In genomic region chr11:17015639-17016125, GRCh38 we compare ENCODE assay signal across 10 cellular contexts. TPM values are rescaled to one million over a fixed set of nuclear protein-coding genes. Genes with fewer than 3 reads are reported as not detected.
DNase-seq lines count a peak whose midpoint lies in the region; ATAC-seq, FAIRE-seq and TF ChIP-seq lines count a peak whose summit lies in the region.
"Had no signal": no experiment of that assay in that cellular context is flagged by ENCODE, and none has a peak within 500 bp of the region (broad histone marks: within the 10 kb centered on the region; RNA-seq: fewer than 3 reads in every experiment).

No MANE protein-coding gene starts in this region.

- H3K9me2 ChIP-seq in HCT116 (ENCODE audit: insufficient read depth) = no peaks in the 10 kb centered on the region

- FAIRE-seq in H1 (lab: Jason Lieb, UNC) = no peak

- WGBS in H1 (ENCODE audit: extremely low coverage in 1 of 2, insufficient coverage in 1 of 2, insufficient read length in 1 of 2, insufficient replicate concordance in 2 of 2, low coverage in 1 of 2, low lambda C conversion rate in 2 of 2, missing lambda C conversion rate in 1 of 2), 2 experiments = 93% methylated on average over 16 of the region's 16 CpGs; no CpG with 5 or more reads in 1 of the 2 experiments

- no peak overlapping the region for H2BK12ac ChIP-seq in H1 (ENCODE audit: low read depth, low read length)

- TF ChIP-seq POLR2A in HCT116 (IDR thresholded peaks at IDR 0.05; ENCODE audit: borderline replicate concordance, extremely low read depth, insufficient read depth, insufficient read length) (no peak), H1 (IDR thresholded peaks at IDR 0.05; ENCODE audit: control extremely low read depth in 1 of 2, low read depth in 2 of 2, low read length in 2 of 2) (no peak)

- H2BK120ac ChIP-seq in H1 (replicated peaks; ENCODE audit: low read depth, low read length) = no peak overlapping the region

- H3K4me3 ChIP-seq in HCT116 (replicated peaks in 1 of 2; ENCODE audit: low read depth in 1 of 2, low read length in 2 of 2) = peak overlapping the region in 1 of 2 experiments; percentile 69; a peak in 2 of 4 replicates
- peak overlapping the region in 1 of 4 experiments; percentile 74; a peak in 2 of 8 replicates for H3K4me3 ChIP-seq in H1 (ENCODE audit: extremely low read depth in 1 of 4, insufficient read depth in 2 of 4, low read depth in 3 of 4, low read length in 4 of 4)

- no peak overlapping the region for H2AFZ ChIP-seq in HCT116 (ENCODE audit: low read depth, low read length, poor library complexity, severe bottlenecking)
- no peak overlapping the region for H2AFZ ChIP-seq in H1 (ENCODE audit: low read length)

- no peaks in the 10 kb centered on the region for H3K9me3 ChIP-seq in CD4-positive, alpha-beta T cell (ENCODE audit: control insufficient read depth, low read length)
- H3K9me3 ChIP-seq in HCT116 (ENCODE audit: control insufficient read depth in 1 of 2, insufficient read depth in 1 of 2, low read depth in 1 of 2, low read length in 2 of 2) (no peaks in the 10 kb centered on the region), H1 (ENCODE audit: insufficient read depth in 2 of 2, low read depth in 1 of 2, low read length in 1 of 2) (no peaks in the 10 kb centered on the region)
- H3K9me3 ChIP-seq: neutrophil had no signal

- peaks cover 4% of the 10 kb centered on the region for H3K36me3 Mint-ChIP-seq in CD4-positive, alpha-beta T cell (ENCODE audit: low read depth)
- H3K36me3 Mint-ChIP-seq in nephron progenitor cell (ENCODE audit: low read depth) = no peaks in the 10 kb centered on the region

- H3K4me3 Mint-ChIP-seq in CD4-positive, alpha-beta T cell = peak overlapping the region; percentile 55
- peak overlapping the region; percentile 44 for H3K4me3 Mint-ChIP-seq in nephron progenitor cell

- no peak overlapping the region for H3K18ac ChIP-seq in H1 (ENCODE audit: extremely low read depth, low read length)

- H4K91ac ChIP-seq in H1 (replicated peaks; ENCODE audit: insufficient read length, low read length) = no peak overlapping the region

- H2BK5ac ChIP-seq in H1 (ENCODE audit: low read depth, low read length) = no peak overlapping the region

- ATAC-seq in CD4-positive, alpha-beta T cell (ENCODE audit: poor library complexity) = no peak
- ATAC-seq in HCT116 (no peak), GM21723 (IDR thresholded peaks at IDR 0.05; ENCODE audit: unreplicated experiment) (no peak)

- H3K27me3 ChIP-seq in CD4-positive, alpha-beta T cell (ENCODE audit: control insufficient read depth, insufficient read depth, low read length) = peaks cover 24% of the 10 kb centered on the region
- H3K27me3 ChIP-seq in HCT116 (ENCODE audit: insufficient read depth, low read length) (no peaks in the 10 kb centered on the region), H1 (replicated peaks in 1 of 4; ENCODE audit: control insufficient read depth in 3 of 4, extremely low read depth in 1 of 4, insufficient read depth in 3 of 4, low read length in 3 of 4) (peaks cover 0 to 3% (median 1%) of the 10 kb centered on the region in 4 experiments; a peak in 3 of 7 replicates)

- H3K4me2 ChIP-seq in HCT116 (ENCODE audit: low read length) = peak overlapping the region; percentile 97
- peak overlapping the region; percentile 92 to 98; a peak in 3 of 4 replicates for H3K4me2 ChIP-seq in H1 (ENCODE audit: insufficient read depth in 1 of 2, low read depth in 2 of 2, low read length in 2 of 2)

- peaks cover 6% of the 10 kb centered on the region for H3K79me1 ChIP-seq in H1 (ENCODE audit: low read depth, low read length)

- H3K79me2 ChIP-seq in HCT116 (ENCODE audit: insufficient read depth, low read length) (no peaks in the 10 kb centered on the region), H1 (ENCODE audit: control insufficient read depth in 1 of 2, insufficient read depth in 2 of 2, low read length in 2 of 2) (peaks cover 0 to 9% of the 10 kb centered on the region in 2 experiments; a peak in 2 of 4 replicates)

- BruUV-seq in HCT116 (replicated peaks; lab: Mats Ljungman, UMichigan) = no TSS peak

- no peak overlapping the region for H3K27ac ChIP-seq in CD4-positive, alpha-beta T cell (ENCODE audit: low read depth, low read length)
- H3K27ac ChIP-seq in HCT116 (ENCODE audit: low read depth, low read length) = no peak overlapping the region
- H3K27ac ChIP-seq in H1 (ENCODE audit: low read depth, low read length) = no peak overlapping the region
- no peak overlapping the region for H3K27ac ChIP-seq in caudate nucleus (ENCODE audit: low read depth, low read length)
- H3K27ac ChIP-seq: neutrophil had no signal

- peaks cover 8% of the 10 kb centered on the region for H3K4me1 Mint-ChIP-seq in CD4-positive, alpha-beta T cell (ENCODE audit: low read depth)
- peaks cover 8% of the 10 kb centered on the region for H3K4me1 Mint-ChIP-seq in nephron progenitor cell

- no peak overlapping the region for H3K56ac ChIP-seq in H1 (replicated peaks; ENCODE audit: insufficient read length, low read depth, low read length)

- DNase-seq in CD4-positive, alpha-beta T cell = no peak
- DNase-seq in HCT116 (ENCODE audit: low read depth, low spot score) = no peak
- no peak for DNase-seq in H1 (ENCODE audit: low read depth in 1 of 2, low spot score in 2 of 2)
- DNase-seq in nephron progenitor cell = peak; percentile 8
- no peak for DNase-seq in caudate nucleus (lab: John Stamatoyannopoulos, UW)
- DNase-seq in HEK293T (ENCODE audit: extremely low spot score) = no peak
- DNase-seq: aorta, DMS153 had no signal

- H2BK20ac ChIP-seq in H1 (ENCODE audit: low read length) = no peak overlapping the region

- TF ChIP-seq RAD21 in HCT116 (IDR thresholded peaks at IDR 0.05; ENCODE audit: low read depth) = no peak
- TF ChIP-seq RAD21 in H1 (IDR thresholded peaks at IDR 0.05 in 1 of 2, conservative IDR thresholded peaks at IDR 0.05 in 1 of 2; ENCODE audit: low read depth in 2 of 2, low read length in 2 of 2) = no peak

- no peak overlapping the region for H3K14ac ChIP-seq in H1 (ENCODE audit: insufficient read length)

- intact Hi-C loops in CD4-positive, alpha-beta T cell (cut with DNase I, micrococcal nuclease) = no loop called here
- intact Hi-C loops in HCT116 (cut with micrococcal nuclease) = loop anchor here (2.0 kb wide), 1 partner anchor 69 kb away; no protein-coding TSS in a partner anchor

- no peaks in the 10 kb centered on the region for H4K20me1 ChIP-seq in HCT116 (ENCODE audit: insufficient read depth)
- H4K20me1 ChIP-seq in H1 (replicated peaks in 1 of 2; ENCODE audit: control insufficient read depth in 1 of 2, insufficient read depth in 2 of 2, low read length in 2 of 2) = peaks cover 0 to 4% of the 10 kb centered on the region in 2 experiments

- H3K9ac ChIP-seq in HCT116 (ENCODE audit: low read length) (no peak overlapping the region), H1 (replicated peaks in 1 of 4; ENCODE audit: extremely low read depth in 1 of 4, low read depth in 3 of 4, low read length in 3 of 4) (no peak overlapping the region)

- H3K23ac ChIP-seq in H1 (ENCODE audit: insufficient read length) = no peak overlapping the region

- H2BK15ac ChIP-seq in H1 (ENCODE audit: low read length) = no peak overlapping the region

- H3K27me3 Mint-ChIP-seq in CD4-positive, alpha-beta T cell = peaks cover 21% of the 10 kb centered on the region
- H3K27me3 Mint-ChIP-seq in nephron progenitor cell (ENCODE audit: low read depth, poor library complexity) = peaks cover 41% of the 10 kb centered on the region

- RAD21 ChIA-PET in HCT116 (lab: Charles Lee; ENCODE audit: low non-redundant PET in 1 of 2, low total read pairs in 2 of 2, uncharacterized antibody in 2 of 2, unreplicated experiment in 2 of 2) = no interaction called here

- no peak for TF ChIP-seq CTCF in CD4-positive, alpha-beta T cell (IDR thresholded peaks at IDR 0.05)
- TF ChIP-seq CTCF in HCT116 (IDR thresholded peaks at IDR 0.05 in 2 of 3, conservative IDR thresholded peaks at IDR 0.05 in 1 of 3; ENCODE audit: borderline replicate concordance in 1 of 3, insufficient read depth in 1 of 3, low read depth in 2 of 3, low read length in 2 of 3) = no peak
- TF ChIP-seq CTCF in H1 (IDR thresholded peaks at IDR 0.05; ENCODE audit: control extremely low read depth in 1 of 3, insufficient read depth in 1 of 3, low read depth in 1 of 3, low read length in 3 of 3) = no peak
- TF ChIP-seq CTCF in nephron progenitor cell (IDR thresholded peaks at IDR 0.05) = no peak

- TF ChIP-seq EP300 in H1 (IDR thresholded peaks at IDR 0.05; ENCODE audit: borderline replicate concordance in 1 of 2, low read depth in 2 of 2, low read length in 2 of 2) = no peak

- H4K8ac ChIP-seq in H1 (ENCODE audit: extremely low read depth, insufficient read depth, low read length) = no peak overlapping the region

- no peak overlapping the region for H4K5ac ChIP-seq in H1 (ENCODE audit: insufficient read length, low read depth, low read length)

- CTCF ChIA-PET in CD4-positive, alpha-beta T cell (lab: Charles Lee) = interaction anchor here (0.9 kb wide), 1 partner anchor 15 kb away, joined by 3 read pairs; no protein-coding TSS in a partner anchor
- CTCF ChIA-PET in HCT116 (lab: Charles Lee) (interaction anchor here (0.7 to 1.3 kb wide), 4 partner anchors 21 to 52 kb away, joined by 3 read pairs; no protein-coding TSS in a partner anchor), H1 (lab: Charles Lee; ENCODE audit: partially characterized antibody) (interaction anchor here (0.7 to 5.2 kb wide), 29 partner anchors 8 to 226 kb away, joined by 3 to 34 read pairs (median 5); no protein-coding TSS in a partner anchor), HEK293T (lab: Yijun Ruan, JAX) (interaction anchor here (1.0 to 2.0 kb wide), 4 partner anchors 11 to 94 kb away, joined by 4 to 8 read pairs (median 6); no protein-coding TSS in a partner anchor)

- H2AK5ac ChIP-seq in H1 (ENCODE audit: low read depth, low read length) = no peak overlapping the region

- H3K23me2 ChIP-seq in H1 (ENCODE audit: low read depth, low read length) = peaks cover 14% of the 10 kb centered on the region

- no peak overlapping the region for H3K27ac Mint-ChIP-seq in CD4-positive, alpha-beta T cell
- H3K27ac Mint-ChIP-seq in nephron progenitor cell = no peak overlapping the region

- no peak overlapping the region for H3K4ac ChIP-seq in H1 (replicated peaks; ENCODE audit: insufficient read length, low read depth, low read length)

- H3K36me3 ChIP-seq in HCT116 (ENCODE audit: control insufficient read depth in 1 of 2, insufficient read depth in 2 of 2, low read length in 2 of 2) = no peaks in the 10 kb centered on the region
- H3K36me3 ChIP-seq in H1 (ENCODE audit: control insufficient read depth in 2 of 4, insufficient read depth in 4 of 4, low read length in 3 of 4) = no peaks in the 10 kb centered on the region
- H3K36me3 ChIP-seq: neutrophil had no signal

- POLR2A ChIA-PET in CD4-positive, alpha-beta T cell (lab: Charles Lee) = interaction anchor here (0.7 kb wide), 1 partner anchor 62 kb away, joined by 4 read pairs; the partner anchor contains the start of gene RPS13
- POLR2A ChIA-PET in HCT116 (lab: Charles Lee) = interaction anchor here (0.7 kb wide), 1 partner anchor 26 kb away, joined by 3 read pairs; no protein-coding TSS in a partner anchor
- POLR2A ChIA-PET in H1 (lab: Charles Lee; ENCODE audit: partially characterized antibody) = interaction anchor here (1.2 to 2.5 kb wide), 5 partner anchors 8 to 63 kb away, joined by 5 to 16 read pairs (median 7); partner anchors contain the start of gene RPS13
- POLR2A ChIA-PET in HEK293T (lab: Yijun Ruan, JAX) = interaction anchor here (1.0 to 1.4 kb wide), 3 partner anchors 11 to 62 kb away, joined by 3 to 9 read pairs (median 8); partner anchors contain the start of gene RPS13

- H3K9me3 Mint-ChIP-seq in CD4-positive, alpha-beta T cell = no peaks in the 10 kb centered on the region
- no peaks in the 10 kb centered on the region for H3K9me3 Mint-ChIP-seq in nephron progenitor cell

- peaks cover 15 to 28% of the 10 kb centered on the region in 2 experiments for H3K4me1 ChIP-seq in HCT116 (ENCODE audit: control insufficient read depth in 1 of 2, insufficient read depth in 2 of 2, low read length in 2 of 2)
- peaks cover 10 to 27% (median 14%) of the 10 kb centered on the region in 4 experiments; a peak in 6 of 7 replicates for H3K4me1 ChIP-seq in H1 (replicated peaks in 1 of 4; ENCODE audit: control insufficient read depth in 3 of 4, insufficient read depth in 4 of 4, low read length in 3 of 4)

RNA-seq across cellular contexts. Expression of gene PLEKHA7, which starts 1.5 kb away (rescaled TPM):
- 1 to 10 TPM; 4.5 to 4.8 TPM for total RNA-seq in CD4-positive, alpha-beta T cell
- 7.2 TPM for total RNA-seq in HCT116 (2021; ENCODE audit: unreplicated experiment)
- polyA plus RNA-seq in HCT116 (2012) = 4.5 and 6.0 TPM in 2 replicates
- total RNA-seq in H1 (2021; fragmentation: NEBNext Ultra II Directional; extraction: Animal tissue kit (Norgen Biotek cat#: 25700)) = 25.0 and 25.6 TPM in 2 replicates
- 11.4 and 13.6 TPM in 2 replicates for polyA plus RNA-seq in H1 (2011; rRNA removed)
- 14.2 TPM for polyA plus RNA-seq in H1 (2011; cell fraction: cytosol; rRNA removed)
- 40.4 TPM for polyA plus RNA-seq in H1 (2011; cell fraction: nucleus; rRNA removed)
- polyA plus RNA-seq in H1 (2012, experiment 1 of 2) = 16.2 to 20.0 TPM (median 18.7 TPM) in 4 replicates
- polyA plus RNA-seq in H1 (2012, experiment 2 of 2) = 5.2 TPM
- 10.9 TPM for polyA plus RNA-seq in H1 (2013, experiment 1 of 2)
- polyA plus RNA-seq in H1 (2013, experiment 2 of 2) = 9.1 TPM
- polyA minus RNA-seq in H1 (2011; rRNA and poly(A)+ RNA removed) = 11.7 and 13.8 TPM in 2 replicates
- polyA minus RNA-seq in H1 (2011; cell fraction: cytosol; rRNA and poly(A)+ RNA removed) = 11.4 TPM
- polyA minus RNA-seq in H1 (2011; cell fraction: nucleus; rRNA and poly(A)+ RNA removed) = 28.0 TPM
